Comparison of ENCODE assay signal across 25 cellular contexts in the genomic region with DNA sequence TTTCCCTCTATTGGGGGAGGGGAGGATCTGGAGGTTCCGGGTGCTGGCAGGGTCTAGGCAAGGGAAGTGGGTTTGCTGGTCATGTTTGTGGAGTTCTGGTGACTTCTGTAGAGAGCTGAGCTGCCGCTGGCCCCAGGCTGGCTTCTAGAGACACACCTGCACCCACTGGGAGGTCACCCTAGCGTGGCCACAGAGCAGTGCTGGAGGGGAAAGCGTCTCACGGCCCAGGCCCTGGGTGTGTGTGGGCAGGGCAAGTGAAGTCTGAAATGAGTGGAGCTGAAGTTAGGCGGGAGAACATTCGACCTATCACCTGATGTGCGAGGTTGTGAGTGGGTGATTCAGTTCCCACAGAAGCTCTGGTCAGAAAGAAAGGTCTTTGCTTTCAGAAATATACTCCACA. TPM values are rescaled to one million over a fixed set of nuclear protein-coding genes. Genes with fewer than 3 reads are reported as not detected.
A peak's percentile ranks its signal among the peaks of the same experiment; 100 is the strongest.
DNase-seq lines count a peak whose midpoint lies in the region; ATAC-seq and TF ChIP-seq lines count a peak whose summit lies in the region.
"Had no signal": no experiment of that assay in that cellular context is flagged by ENCODE, and none has a peak within 500 bp of the region (broad histone marks: within the 10 kb centered on the region; RNA-seq: fewer than 3 reads in every experiment).

No MANE protein-coding gene starts in this region.

- H3K4me3 ChIP-seq in Panc1 (ENCODE audit: low read depth in 2 of 2, low read length in 2 of 2): no peak overlapping the region
- no peak overlapping the region for H3K4me3 ChIP-seq in neural progenitor cell
- H3K4me3 ChIP-seq: uterus had no signal

- no peaks in the 10 kb centered on the region for H3K27me3 ChIP-seq in Panc1 (ENCODE audit: control insufficient read depth, insufficient read depth, low read length)
- H3K27me3 ChIP-seq in neural progenitor cell: no peaks in the 10 kb centered on the region
- H3K27me3 ChIP-seq: uterus had no signal

- no peaks in the 10 kb centered on the region for H3K79me2 ChIP-seq in neural progenitor cell (ENCODE audit: low read depth)

- H3K27ac ChIP-seq in Panc1 (ENCODE audit: low read length) (no peak overlapping the region), neural progenitor cell (no peak overlapping the region)
- H3K27ac ChIP-seq: C4-2B, uterus had no signal

- H3K27me3 Mint-ChIP-seq in neural progenitor cell (ENCODE audit: insufficient read depth, low read depth): peaks cover 9% of the 10 kb centered on the region

- no peak overlapping the region for H3K4me3 Mint-ChIP-seq in neural progenitor cell
- H3K4me3 Mint-ChIP-seq: activated naive CD8-positive, alpha-beta T cell; H9; IgD-negative memory B cell had no signal

- H4K20me1 ChIP-seq in neural progenitor cell (ENCODE audit: low read depth): no peaks in the 10 kb centered on the region

- TF ChIP-seq CTCF in GM10248 (IDR thresholded peaks at IDR 0.05; ENCODE audit: control extremely low read depth, extremely low read depth, low read depth, missing control alignments) (no peak), GM13977 (IDR thresholded peaks at IDR 0.05; ENCODE audit: extremely low read depth, insufficient read depth, missing control alignments) (no peak), Panc1 (IDR thresholded peaks at IDR 0.05) (no peak), neural progenitor cell (IDR thresholded peaks at IDR 0.05) (no peak)

- no peak overlapping the region for H2AFZ ChIP-seq in neural progenitor cell (replicated peaks)

- BruUV-seq in Panc1 (replicated peaks; lab: Mats Ljungman, UMichigan): no TSS peak

- no peaks in the 10 kb centered on the region for H3K9me3 ChIP-seq in Panc1 (ENCODE audit: control insufficient read depth, insufficient read depth, low read depth, low read length)
- no peaks in the 10 kb centered on the region for H3K9me3 ChIP-seq in neural progenitor cell (ENCODE audit: low read depth)
- H3K9me3 ChIP-seq: SK-N-SH, uterus had no signal

- no peaks in the 10 kb centered on the region for H3F3A ChIP-seq in neural progenitor cell (ENCODE audit: low read depth)

- H3K4me1 ChIP-seq in Panc1 (ENCODE audit: control insufficient read depth, insufficient read depth, low read length): no peaks in the 10 kb centered on the region
- H3K4me1 ChIP-seq in neural progenitor cell: peaks cover 12% of the 10 kb centered on the region
- H3K4me1 ChIP-seq: uterus had no signal

- no peaks in the 10 kb centered on the region for H3K36me3 ChIP-seq in Panc1 (ENCODE audit: control insufficient read depth, insufficient read depth, low read length)
- no peaks in the 10 kb centered on the region for H3K36me3 ChIP-seq in neural progenitor cell
- H3K36me3 ChIP-seq: uterus had no signal

- H3K9me3 Mint-ChIP-seq in neural progenitor cell: peaks cover 7% of the 10 kb centered on the region

- DNase-seq in GM10248 (ENCODE audit: extremely low spot score): peak; percentile 78
- DNase-seq in GM13977 (ENCODE audit: low spot score): peak; percentile 73
- DNase-seq in Panc1 (ENCODE audit: low read depth, low spot score): no peak
- no peak for DNase-seq in neural progenitor cell (ENCODE audit: low spot score)
- no peak for DNase-seq in NOMO-1 treated with DMSO at 0.1 percent for 48 hours (lab: John Stamatoyannopoulos, UW; ENCODE audit: unreplicated experiment)
- no peak for DNase-seq in T1000 (lab: John Stamatoyannopoulos, UW)
- DNase-seq: activated CD4-positive, alpha-beta T cell treated with anti-CD3 and anti-CD28 coated beads, Interleukin-2, amount 50 U/mL, for 4 hours; activated CD8-positive, alpha-beta memory T cell treated with anti-CD3 and anti-CD28 coated beads, Interleukin-2, amount 50 U/mL, for 48 hours; cerebellar nuclear complex; H9; mammary epithelial cell; NCI-H1092 treated with DMSO at 0.1 percent for 48 hours; NCI-H187 treated with DMSO at 0.1 percent for 48 hours; occipital lobe; SK-N-SH; small intestine; stimulated activated CD4-positive, alpha-beta T cell treated with anti-CD3 and anti-CD28 coated beads, Interleukin-1b, Interleukin-23, amount 100 ng/mL, for 48 hours; T-helper 2 cell; uterus had no signal

- H3K4me1 Mint-ChIP-seq in neural progenitor cell: peaks cover 8% of the 10 kb centered on the region

- H3K9ac ChIP-seq in neural progenitor cell: no peak overlapping the region
- H3K9ac ChIP-seq: SK-N-SH had no signal

- in situ Hi-C loops in GM13977 (cut with MboI; ENCODE audit: low pct_unique_long_range_greater_than_20kb, low sequenced_read_pairs, unreplicated experiment): no loop called here
- in situ Hi-C loops in Panc1 (cut with HindIII; ENCODE audit: low pct_unique_long_range_greater_than_20kb, low sequenced_read_pairs): no loop called here

- intact Hi-C loops in Panc1 (cut with micrococcal nuclease; ENCODE audit: unreplicated experiment): no loop called here

- peak overlapping the region; percentile 68 for H3K27ac Mint-ChIP-seq in neural progenitor cell
- H3K27ac Mint-ChIP-seq: activated naive CD8-positive, alpha-beta T cell had no signal

- CTCF ChIA-PET in GM10248 (lab: Yijun Ruan, JAX): interaction anchor here (1.2 to 1.6 kb wide), 2 partner anchors 12 to 26 kb away, joined by 3 read pairs; no protein-coding TSS in a partner anchor
- CTCF ChIA-PET in Panc1 (lab: Charles Lee): no interaction called here

- no peak overlapping the region for H3K4me2 ChIP-seq in neural progenitor cell
- H3K4me2 ChIP-seq: SK-N-SH had no signal

- no peaks in the 10 kb centered on the region for H3K36me3 Mint-ChIP-seq in neural progenitor cell
- H3K36me3 Mint-ChIP-seq: activated naive CD8-positive, alpha-beta T cell; IgD-negative memory B cell had no signal

- ATAC-seq in Panc1 (0 out of 2 replicates have a peak, but pooled peaks have one; percentile 43), GM21515 (IDR thresholded peaks at IDR 0.05; ENCODE audit: unreplicated experiment) (no peak)

- POLR2A ChIA-PET in GM10248 (lab: Yijun Ruan, JAX): interaction anchor here (0.6 kb wide), 1 partner anchor 252 kb away, joined by 3 read pairs; no protein-coding TSS in a partner anchor
- POLR2A ChIA-PET in Panc1 (lab: Charles Lee): no interaction called here

RNA-seq across cellular contexts. Expression of gene SMIM38, which starts 27.9 kb away (rescaled TPM):
- 0.46 TPM for total RNA-seq in Panc1 (2021; ENCODE audit: unreplicated experiment)
- polyA plus RNA-seq in Panc1 (2012; ENCODE audit: insufficient read length): 0.15 TPM
- 1.5 and 2.0 TPM in 2 replicates for total RNA-seq in neural progenitor cell (ENCODE audit: low replicate concordance)
- total RNA-seq: Daoy had no signal
- polyA plus RNA-seq: IgD-negative memory B cell, keratinocyte, mammary epithelial cell had no signal

Comparison
In these comparisons a context has a peak if more than half of its experiments do, and no peak if none do; other contexts are left out.
1. DNase-seq: peak in GM10248 (single experiment) and GM13977 (single experiment); none in Panc1 (single experiment), neural progenitor cell (single experiment), NOMO-1 treated with DMSO at 0.1 percent for 48 hours (single experiment) and T1000 (single experiment).